In genomic region chr12:19129121-19129485, GRCh38 we compare ENCODE assay signal across 8 cellular contexts. TPM values are rescaled to one million over a fixed set of nuclear protein-coding genes. Genes with fewer than 3 reads are reported as not detected.
A peak's percentile ranks its signal among the peaks of the same experiment; 100 is the strongest.
DNase-seq lines count a peak whose midpoint lies in the region; ATAC-seq lines count a peak whose summit lies in the region.

No MANE protein-coding gene starts in this region.

- DNase-seq in activated T-cell treated with anti-CD3 and anti-CD28 coated beads, Interleukin-2, amount 50 U/mL, for 4 hours = no peak
- no peak for DNase-seq in activated T-cell treated with anti-CD3 and anti-CD28 coated beads, Interleukin-2, amount 50 U/mL, for 48 hours
- no peak for DNase-seq in activated effector memory CD4-positive, alpha-beta T cell treated with anti-CD3 and anti-CD28 coated beads, Interleukin-2, amount 50 U/mL, for 16 hours

- no peaks in the 10 kb centered on the region for H3K27me3 ChIP-seq in layer of hippocampus (ENCODE audit: control insufficient read depth, insufficient read depth, low read length)
- H3K27me3 ChIP-seq in thymus (ENCODE audit: control insufficient read depth, insufficient read depth) = no peaks in the 10 kb centered on the region

- peak overlapping the region; percentile 72 for H3K4me3 Mint-ChIP-seq in activated T-cell treated with anti-CD3 and anti-CD28 coated beads, Interleukin-2, amount 50 U/mL, for 4 hours

- peaks cover 2% of the 10 kb centered on the region for H3K36me3 Mint-ChIP-seq in activated T-cell treated with anti-CD3 and anti-CD28 coated beads, Interleukin-2, amount 50 U/mL, for 4 hours (ENCODE audit: insufficient read depth)

- peaks cover 12% of the 10 kb centered on the region for H3K9me3 Mint-ChIP-seq in activated T-cell treated with anti-CD3 and anti-CD28 coated beads, Interleukin-2, amount 50 U/mL, for 4 hours

- WGBS in thymus = 13% methylated on average over 12 of the region's 12 CpGs

- H3K4me3 ChIP-seq in thymus (ENCODE audit: low read length) = peak overlapping the region; percentile 81

- no peaks in the 10 kb centered on the region for H3K9me3 ChIP-seq in thymus (ENCODE audit: control insufficient read depth)

- peaks cover 16% of the 10 kb centered on the region for H3K4me1 Mint-ChIP-seq in activated T-cell treated with anti-CD3 and anti-CD28 coated beads, Interleukin-2, amount 50 U/mL, for 4 hours (ENCODE audit: low read depth)

- no peaks in the 10 kb centered on the region for H3K36me3 ChIP-seq in thymus (ENCODE audit: control insufficient read depth, insufficient read depth)

- H3K27ac ChIP-seq in angular gyrus (ENCODE audit: low read depth, low read length) (peak overlapping the region; percentile 83), layer of hippocampus (ENCODE audit: low read depth, low read length) (peak overlapping the region; percentile 72), thymus (ENCODE audit: low read depth) (peak overlapping the region; percentile 75)

- peaks cover 3% of the 10 kb centered on the region for H3K4me1 ChIP-seq in thymus (ENCODE audit: control insufficient read depth, insufficient read depth, low read length)

- H3K27me3 Mint-ChIP-seq in activated T-cell treated with anti-CD3 and anti-CD28 coated beads, Interleukin-2, amount 50 U/mL, for 4 hours (ENCODE audit: low read depth) = peaks cover 31% of the 10 kb centered on the region

- ATAC-seq in activated T-cell treated with anti-CD3 and anti-CD28 coated beads, Interleukin-2, amount 50 U/mL, for 4 hours = no peak
- ATAC-seq in GM19395 (IDR thresholded peaks at IDR 0.05; ENCODE audit: unreplicated experiment) (no peak), GM21381 (IDR thresholded peaks at IDR 0.05; ENCODE audit: unreplicated experiment) (no peak)

RNA-seq across cellular contexts. Expression of gene PLEKHA5, which starts 0.4 kb away (rescaled TPM):
- total RNA-seq in activated T-cell treated with anti-CD3 and anti-CD28 coated beads, Interleukin-2, amount 50 U/mL, for 4 hours = 1 to 10 TPM in 2 of 3 donors, under 1 TPM in 1; 0.66 to 2.9 (median 2.0) TPM
- polyA plus RNA-seq in thymus = 18.0 TPM
